In genomic region chr18:8367217-8367988, GRCh38 we compare ENCODE assay signal across 1 cellular context.
TF ChIP-seq lines count a peak whose summit lies in the region.

No MANE protein-coding gene starts in this region.

TF ChIP-seq in WTC11, 78 proteins besides CTCF, POLR2A, EP300 and RAD21 (continued from another document):
- 0 out of 2 replicates have a peak, but pooled peaks have one; percentile 53 for TF ChIP-seq ZNF281 (CRISPR knock-in tag; IDR thresholded peaks at IDR 0.05)
- 0 out of 2 replicates have a peak, but pooled peaks have one; percentile 59 for TF ChIP-seq NR2C2 (CRISPR knock-in tag; IDR thresholded peaks at IDR 0.05)
- no peak for TF ChIP-seq FOXJ3 (CRISPR knock-in tag; IDR thresholded peaks at IDR 0.05; ENCODE audit: borderline replicate concordance)
- TF ChIP-seq FOXP1 (CRISPR knock-in tag; IDR thresholded peaks at IDR 0.05; ENCODE audit: borderline replicate concordance): peak; percentile 89; the same call in 1 of the 2 replicates
- no peak for TF ChIP-seq SOX15 (CRISPR knock-in tag; IDR thresholded peaks at IDR 0.05)
- no peak for TF ChIP-seq MXD4 (CRISPR knock-in tag; IDR thresholded peaks at IDR 0.05; ENCODE audit: borderline replicate concordance)
- no peak for TF ChIP-seq NR1H2 (CRISPR knock-in tag; IDR thresholded peaks at IDR 0.05)
- TF ChIP-seq FOXK1 (CRISPR knock-in tag; IDR thresholded peaks at IDR 0.05): peak; percentile 83; the same call in 1 of the 2 replicates
- no peak for TF ChIP-seq PREB (CRISPR knock-in tag; IDR thresholded peaks at IDR 0.05; ENCODE audit: borderline replicate concordance)
- TF ChIP-seq PRRX2 (CRISPR knock-in tag; IDR thresholded peaks at IDR 0.05): no peak
- TF ChIP-seq ZNF263 (CRISPR knock-in tag; IDR thresholded peaks at IDR 0.05; ENCODE audit: low read depth): no peak
- TF ChIP-seq JAZF1 (CRISPR knock-in tag; IDR thresholded peaks at IDR 0.05): no peak
- TF ChIP-seq CBFB (CRISPR knock-in tag; IDR thresholded peaks at IDR 0.05; ENCODE audit: low read depth): no peak
- peak; percentile 80; the same call in 1 of the 2 replicates for TF ChIP-seq TP53 (CRISPR knock-in tag; IDR thresholded peaks at IDR 0.05)
- TF ChIP-seq OVOL2 (CRISPR knock-in tag; IDR thresholded peaks at IDR 0.05; ENCODE audit: borderline replicate concordance): no peak
- no peak for TF ChIP-seq ZMAT4 (CRISPR knock-in tag; IDR thresholded peaks at IDR 0.05)
- no peak for TF ChIP-seq CDX4 (CRISPR knock-in tag; IDR thresholded peaks at IDR 0.05; ENCODE audit: borderline replicate concordance)
